Comparison of ENCODE assay signal across 8 cellular contexts in the genomic region with DNA sequence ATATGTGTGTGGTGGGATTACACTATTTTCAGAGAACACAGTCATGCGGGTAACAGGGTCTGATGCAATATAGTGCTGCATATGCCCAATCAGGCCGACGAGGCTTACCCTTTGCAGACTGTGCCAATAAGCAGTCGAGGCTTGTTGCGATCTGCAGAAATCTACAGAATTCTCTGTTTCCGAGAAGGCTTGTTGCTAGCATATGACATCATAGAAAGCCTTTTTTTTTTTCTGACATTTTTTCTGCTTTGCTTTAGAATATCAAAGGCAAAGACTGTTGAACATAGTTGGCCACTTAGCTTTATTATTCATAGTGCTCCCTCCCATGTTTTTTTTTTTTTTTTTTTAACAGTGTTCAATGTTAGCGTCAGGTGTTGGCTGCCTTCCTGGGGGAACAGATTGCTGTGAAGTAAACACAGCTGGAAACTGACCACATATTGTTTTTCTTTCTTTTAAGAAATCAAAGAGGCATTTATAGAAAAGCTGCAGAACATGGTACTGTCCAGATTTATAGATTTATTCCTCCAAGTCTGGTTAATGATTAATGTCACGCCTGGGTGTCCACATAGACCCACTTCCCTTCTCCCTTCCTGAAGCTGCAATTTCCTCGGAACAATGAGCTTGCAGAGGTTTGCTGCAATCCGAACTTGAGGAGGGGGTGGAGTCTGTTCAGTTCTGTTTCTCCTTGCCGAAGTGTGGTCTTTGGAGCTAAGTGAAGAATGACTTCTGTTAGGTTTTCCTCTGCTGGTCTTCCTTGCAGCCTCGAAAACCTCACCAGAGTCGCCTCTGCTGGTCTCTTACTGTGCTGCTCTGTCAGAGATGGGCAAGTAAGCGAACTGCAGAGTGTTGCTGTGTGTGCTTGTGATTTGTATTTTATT.
DNase-seq lines count a peak whose midpoint lies in the region; ATAC-seq and TF ChIP-seq lines count a peak whose summit lies in the region.

No MANE protein-coding gene starts in this region.

- no peak overlapping the region for H3K23ac ChIP-seq in mesenchymal stem cell (ENCODE audit: low read length in 2 of 2)

- H3K9ac ChIP-seq in mesenchymal stem cell (ENCODE audit: low read length), result peak overlapping the region; percentile 69

- peak overlapping the region; percentile 71 for H3K27ac Mint-ChIP-seq in type B pancreatic cell
- peak overlapping the region in 3 of 8 donors; percentile 18 to 48 (median 21) for H3K27ac Mint-ChIP-seq in CD8-positive, alpha-beta memory T cell

- no peak overlapping the region for H3K4ac ChIP-seq in mesenchymal stem cell (ENCODE audit: low read depth in 1 of 2, low read length in 2 of 2)

- no peak overlapping the region for H2BK120ac ChIP-seq in mesenchymal stem cell (ENCODE audit: low read depth, low read length)

- peak overlapping the region in 1 of 2 experiments; percentile 57 for H3K18ac ChIP-seq in mesenchymal stem cell (ENCODE audit: low read depth in 1 of 2, low read length in 2 of 2)

- H3K4me3 ChIP-seq in AG10803 (ENCODE audit: low read length) (peak overlapping the region; percentile 50), dorsolateral prefrontal cortex (peak overlapping the region in 58 of 59 donors; percentile 16 to 65 (median 43)), mesenchymal stem cell (ENCODE audit: insufficient read depth in 1 of 2, low read depth in 1 of 2, low read length in 2 of 2) (peak overlapping the region in 1 of 2 experiments; percentile 65)
- H3K4me3 ChIP-seq in CD8-positive, alpha-beta memory T cell (ENCODE audit: low read length), result no peak overlapping the region

- no peak overlapping the region for H2BK15ac ChIP-seq in mesenchymal stem cell (ENCODE audit: low read depth, poor library complexity, severe bottlenecking)

- peaks cover 2% of the 10 kb centered on the region for H3K9me3 Mint-ChIP-seq in type B pancreatic cell
- H3K9me3 Mint-ChIP-seq in CD8-positive, alpha-beta memory T cell, result no peaks in the 10 kb centered on the region

- H3K4me3 Mint-ChIP-seq in type B pancreatic cell, result peak overlapping the region; percentile 81
- no peak overlapping the region for H3K4me3 Mint-ChIP-seq in CD8-positive, alpha-beta memory T cell

- H2AK5ac ChIP-seq in mesenchymal stem cell (ENCODE audit: low read length, severe bottlenecking), result no peak overlapping the region

- no peak overlapping the region for H2BK12ac ChIP-seq in mesenchymal stem cell (ENCODE audit: low read length in 2 of 2)

- H3K9me3 ChIP-seq in mesenchymal stem cell (ENCODE audit: control insufficient read depth, low read length), result no peaks in the 10 kb centered on the region
- no peaks in the 10 kb centered on the region for H3K9me3 ChIP-seq in CD8-positive, alpha-beta memory T cell (ENCODE audit: low read length)

- ATAC-seq in GM21723 (IDR thresholded peaks at IDR 0.05; ENCODE audit: unreplicated experiment), result peak; percentile 36

- no peak overlapping the region for H4K8ac ChIP-seq in mesenchymal stem cell (ENCODE audit: low read length)

- no peak overlapping the region for H4K91ac ChIP-seq in mesenchymal stem cell (ENCODE audit: low read length)

- CTCF ChIA-PET in CD8-positive, alpha-beta memory T cell (lab: Charles Lee), result interaction anchor here (1.0 kb wide), 2 partner anchors 11 to 107 kb away, joined by 3 read pairs; no protein-coding TSS in a partner anchor

- H3K4me1 Mint-ChIP-seq in type B pancreatic cell (ENCODE audit: unreplicated experiment), result peaks cover 25% of the 10 kb centered on the region
- peaks cover 22 to 54% (median 53%) of the 10 kb centered on the region in 3 donors for H3K4me1 Mint-ChIP-seq in CD8-positive, alpha-beta memory T cell

- H2AFZ ChIP-seq in mesenchymal stem cell (ENCODE audit: low read depth, low read length), result peak overlapping the region; percentile 3

- DNase-seq in AG10803 (ENCODE audit: low read depth) (peak; percentile 89), NCI-H446 treated with DMSO at 0.1 percent for 48 hours (lab: John Stamatoyannopoulos, UW) (peak; percentile 66), dorsolateral prefrontal cortex (peak in 5 of 10 donors; percentile 16 to 64 (median 46)), mesenchymal stem cell (peak; percentile 64), type B pancreatic cell (ENCODE audit: extremely low spot score, unreplicated experiment) (no peak)
- DNase-seq in activated CD4-positive, alpha-beta T cell treated with anti-CD3 and anti-CD28 coated beads, Interleukin-2, amount 50 U/mL, for 4 hours, result no peak
- DNase-seq in CD8-positive, alpha-beta memory T cell, result no peak

- intact Hi-C loops in dorsolateral prefrontal cortex (cut with DNase I), result loop anchor here in 1 of 2 donors (5.0 to 10.0 kb wide), 2 partner anchors 87 to 175 kb away; a partner anchor contains a TSS

- POLR2A ChIA-PET in CD8-positive, alpha-beta memory T cell (lab: Charles Lee), result no interaction called here

- no peak overlapping the region for H2BK5ac ChIP-seq in mesenchymal stem cell (ENCODE audit: low read depth, low read length, poor library complexity, severe bottlenecking)

- H3K4me2 ChIP-seq in mesenchymal stem cell (ENCODE audit: low read length, poor library complexity, severe bottlenecking), result peak overlapping the region; percentile 53

- no peaks in the 10 kb centered on the region for H3K36me3 ChIP-seq in mesenchymal stem cell (ENCODE audit: control insufficient read depth in 1 of 2, insufficient read depth in 2 of 2, low read depth in 1 of 2, low read length in 2 of 2)
- H3K36me3 ChIP-seq in CD8-positive, alpha-beta memory T cell (ENCODE audit: insufficient read depth, low read length), result no peaks in the 10 kb centered on the region

- no peaks in the 10 kb centered on the region for H3K27me3 ChIP-seq in dorsolateral prefrontal cortex
- no peaks in the 10 kb centered on the region for H3K27me3 ChIP-seq in mesenchymal stem cell (ENCODE audit: control insufficient read depth in 1 of 2, insufficient read depth in 1 of 2, low read length in 2 of 2)
- H3K27me3 ChIP-seq in CD8-positive, alpha-beta memory T cell (ENCODE audit: insufficient read depth, low read length, poor library complexity, severe bottlenecking), result no peaks in the 10 kb centered on the region

- no peaks in the 10 kb centered on the region for H3K27me3 Mint-ChIP-seq in type B pancreatic cell
- no peaks in the 10 kb centered on the region for H3K27me3 Mint-ChIP-seq in CD8-positive, alpha-beta memory T cell

- no peak overlapping the region for H3K14ac ChIP-seq in mesenchymal stem cell (ENCODE audit: low read length in 2 of 2)

- H3K4me1 ChIP-seq in mesenchymal stem cell (ENCODE audit: control insufficient read depth, insufficient read depth, low read depth, low read length), result peaks cover 11% of the 10 kb centered on the region
- no peaks in the 10 kb centered on the region for H3K4me1 ChIP-seq in CD8-positive, alpha-beta memory T cell (ENCODE audit: insufficient read depth, low read length)

- H3K79me1 ChIP-seq in mesenchymal stem cell (replicated peaks; ENCODE audit: low read length, poor library complexity, severe bottlenecking), result peaks cover 15% of the 10 kb centered on the region

- 33% methylated on average over 13 of the region's 14 CpGs for WGBS in mesenchymal stem cell

- peaks cover 11% of the 10 kb centered on the region for H3K36me3 Mint-ChIP-seq in type B pancreatic cell
- peaks cover 0 to 22% (median 11%) of the 10 kb centered on the region in 3 donors for H3K36me3 Mint-ChIP-seq in CD8-positive, alpha-beta memory T cell

- H3K27ac ChIP-seq in dorsolateral prefrontal cortex (peak overlapping the region in 58 of 59 donors; percentile 18 to 90 (median 78)), mesenchymal stem cell (ENCODE audit: low read length, poor library complexity, severe bottlenecking) (peak overlapping the region; percentile 90)
- no peak overlapping the region for H3K27ac ChIP-seq in CD8-positive, alpha-beta memory T cell (ENCODE audit: low read depth, low read length)

- TF ChIP-seq CTCF in AG10803 (conservative IDR thresholded peaks at IDR 0.05; ENCODE audit: low read length) (peak; percentile 31), dorsolateral prefrontal cortex (IDR thresholded peaks at IDR 0.05 in 54 of 56, conservative IDR thresholded peaks at IDR 0.05 in 2 of 56; ENCODE audit: low read depth in 1 of 56, partially characterized antibody in 56 of 56) (peak in 5 of 56 donors; percentile 5 to 16 (median 6)), type B pancreatic cell (conservative IDR thresholded peaks at IDR 0.05) (no peak)

Comparison
In these comparisons a context has a peak if more than half of its experiments do, and no peak if none do; other contexts are left out.
1. DNase-seq: peak in AG10803 (single experiment), NCI-H446 treated with DMSO at 0.1 percent for 48 hours (single experiment) and mesenchymal stem cell (single experiment); none in type B pancreatic cell (single experiment), activated CD4-positive, alpha-beta T cell treated with anti-CD3 and anti-CD28 coated beads, Interleukin-2, amount 50 U/mL, for 4 hours (0 of 2) and CD8-positive, alpha-beta memory T cell (0 of 5).